In genomic region chr7:14196555-14196954, GRCh38 we compare ENCODE assay signal across 21 cellular contexts.
DNase-seq lines count a peak whose midpoint lies in the region; ATAC-seq, FAIRE-seq and TF ChIP-seq lines count a peak whose summit lies in the region.
"Had no signal": no experiment of that assay in that cellular context is flagged by ENCODE, and none has a peak within 500 bp of the region (broad histone marks: within the 10 kb centered on the region; RNA-seq: fewer than 3 reads in every experiment).

No MANE protein-coding gene starts in this region.

- H4K20me1 ChIP-seq in astrocyte (ENCODE audit: insufficient read depth, low read length) = no peaks in the 10 kb centered on the region

- H3K4me1 Mint-ChIP-seq in astrocyte (ENCODE audit: low read depth, unreplicated experiment) = peaks cover 19% of the 10 kb centered on the region
- H3K4me1 Mint-ChIP-seq: activated CD4-positive, alpha-beta T cell treated with anti-CD3 and anti-CD28 coated beads, Interleukin-2, amount 10 ng/mL, durations not matched to agents 7 days and 5 days; CD4-positive, alpha-beta memory T cell; memory B cell; stimulated activated memory B cell treated with anti-CD40 and anti-IgM and Interleukin-4, amounts not matched to agents 10 μg/mL and 1 μg/mL and 100 μg/mL, for 72 hours had no signal

- no peaks in the 10 kb centered on the region for H3K36me3 ChIP-seq in heart right ventricle
- no peaks in the 10 kb centered on the region for H3K36me3 ChIP-seq in astrocyte (ENCODE audit: insufficient read depth, low read length)
- H3K36me3 ChIP-seq: ascending aorta, tibial artery had no signal

- H3K36me3 Mint-ChIP-seq in astrocyte (ENCODE audit: low read depth, unreplicated experiment) = no peaks in the 10 kb centered on the region
- H3K36me3 Mint-ChIP-seq: CD4-positive, alpha-beta memory T cell; memory B cell; natural killer cell treated with Interleukin-12 subunit alpha and Interleukin-12 subunit beta and Interleukin-15 and Interleukin-18, amount 100 ng/mL, for 72 hours; stimulated activated memory B cell treated with anti-CD40 and anti-IgM and Interleukin-4, amounts not matched to agents 10 μg/mL and 1 μg/mL and 100 μg/mL, for 72 hours had no signal

- H3K4me3 ChIP-seq in heart right ventricle (peak overlapping the region in 3 of 10 donors; percentile 1 to 19 (median 5)), right cardiac atrium (ENCODE audit: low read length) (no peak overlapping the region), astrocyte (ENCODE audit: insufficient read depth, low read depth, low read length) (no peak overlapping the region)
- H3K4me3 ChIP-seq: ascending aorta, tibial artery had no signal

- H3K79me2 ChIP-seq in astrocyte (ENCODE audit: insufficient read depth, low read length) = no peaks in the 10 kb centered on the region

- H3K27me3 Mint-ChIP-seq in astrocyte (ENCODE audit: low read depth, unreplicated experiment) = no peaks in the 10 kb centered on the region
- H3K27me3 Mint-ChIP-seq: activated CD4-positive, alpha-beta T cell treated with anti-CD3 and anti-CD28 coated beads, Interleukin-2, amount 10 ng/mL, durations not matched to agents 7 days and 5 days; memory B cell; natural killer cell treated with Interleukin-12 subunit alpha and Interleukin-12 subunit beta and Interleukin-15 and Interleukin-18, amount 100 ng/mL, for 72 hours; progenitor cell of endocrine pancreas; stimulated activated memory B cell treated with anti-CD40 and anti-IgM and Interleukin-4, amounts not matched to agents 10 μg/mL and 1 μg/mL and 100 μg/mL, for 72 hours had no signal

- H3K9ac ChIP-seq in astrocyte (ENCODE audit: low read length) = no peak overlapping the region

- no peak overlapping the region for H2AFZ ChIP-seq in astrocyte (ENCODE audit: low read depth, low read length)

- 50 to 61% methylated on average over 2 of the region's 2 CpGs for WGBS in heart right ventricle, 2 donors
- WGBS in right cardiac atrium = 43% methylated on average over 2 of the region's 2 CpGs

- no peaks in the 10 kb centered on the region for H3K9me3 Mint-ChIP-seq in astrocyte (ENCODE audit: unreplicated experiment)

- no peak for ATAC-seq in heart right ventricle
- ATAC-seq in right cardiac atrium = no peak
- ATAC-seq in foreskin keratinocyte = peak; percentile 80
- no peak for ATAC-seq in HG03439 (IDR thresholded peaks at IDR 0.05; ENCODE audit: unreplicated experiment)
- ATAC-seq: natural killer cell treated with Interleukin-12 subunit alpha and Interleukin-12 subunit beta and Interleukin-15 and Interleukin-18, amount 100 ng/mL, for 72 hours; stimulated activated memory B cell treated with anti-CD40 and anti-IgM and Interleukin-4, amounts not matched to agents 10 μg/mL and 1 μg/mL and 100 μg/mL, for 72 hours had no signal

- no peaks in the 10 kb centered on the region for H3K27me3 ChIP-seq in heart right ventricle
- no peaks in the 10 kb centered on the region for H3K27me3 ChIP-seq in right cardiac atrium (ENCODE audit: control insufficient read depth, insufficient read depth)
- no peaks in the 10 kb centered on the region for H3K27me3 ChIP-seq in astrocyte (ENCODE audit: insufficient read depth, low read length)
- H3K27me3 ChIP-seq in foreskin keratinocyte = no peaks in the 10 kb centered on the region
- H3K27me3 ChIP-seq: ascending aorta, tibial artery had no signal

- TF ChIP-seq CTCF in heart right ventricle (IDR thresholded peaks at IDR 0.05) (no peak), astrocyte (IDR thresholded peaks at IDR 0.05; ENCODE audit: insufficient read depth, low read depth, low read length) (no peak), foreskin keratinocyte (conservative IDR thresholded peaks at IDR 0.05) (no peak)

- H3K9me3 ChIP-seq in heart right ventricle (peaks cover 0 to 26% (median 5%) of the 10 kb centered on the region in 11 donors), right cardiac atrium (ENCODE audit: control insufficient read depth, low read length) (no peaks in the 10 kb centered on the region), astrocyte (ENCODE audit: insufficient read depth, low read depth, low read length) (no peaks in the 10 kb centered on the region)
- H3K9me3 ChIP-seq: ascending aorta had no signal

- H3K4me1 ChIP-seq in heart right ventricle (peaks cover 2 to 27% (median 18%) of the 10 kb centered on the region in 9 donors), right cardiac atrium (ENCODE audit: control insufficient read depth, insufficient read depth, low read length) (no peaks in the 10 kb centered on the region), astrocyte (ENCODE audit: insufficient read depth, low read length) (peaks cover 5% of the 10 kb centered on the region), foreskin keratinocyte (peaks cover 14% of the 10 kb centered on the region)
- H3K4me1 ChIP-seq: ascending aorta had no signal

- DNase-seq in heart right ventricle (no peak), right cardiac atrium (no peak), astrocyte (ENCODE audit: low read depth) (no peak), foreskin keratinocyte (peak; percentile 54 to 80), pons (ENCODE audit: low spot score) (no peak), NCI-H748 (lab: John Stamatoyannopoulos, UW; ENCODE audit: unreplicated experiment) (no peak)
- no peak for DNase-seq in activated effector memory CD4-positive, alpha-beta T cell treated with anti-CD3 and anti-CD28 coated beads, Interleukin-2, amount 50 U/mL, for 16 hours
- DNase-seq: activated CD4-positive, alpha-beta T cell treated with anti-CD3 and anti-CD28 coated beads, Interleukin-2, amount 10 ng/mL, durations not matched to agents 7 days and 5 days; activated naive CD4-positive, alpha-beta T cell treated with Interleukin-2 at 50 U/mL for 16 hours; CD4-positive, alpha-beta memory T cell; NCI-H1417 treated with DMSO at 0.1 percent for 48 hours; tibial artery had no signal

- intact Hi-C loops in heart right ventricle (cut with DNase I) = loop anchor here in 3 of 10 donors (5.0 to 10.0 kb wide), 3 partner anchors 204 to 258 kb away; partner anchors contain the start of gene ETV1 (in 1 of the 3)
- intact Hi-C loops in right cardiac atrium (cut with DNase I) = loop anchor here in 1 of 4 donors (10.0 kb wide), 1 partner anchor 58 kb away; no protein-coding TSS in a partner anchor

- FAIRE-seq in astrocyte (lab: Jason Lieb, UNC) = no peak
- FAIRE-seq: endothelial cell of umbilical vein, GM12892, HTR-8/SVneo had no signal

- peak overlapping the region; percentile 17 for H3K4me2 ChIP-seq in astrocyte (ENCODE audit: low read length)

- H3K27ac Mint-ChIP-seq in astrocyte (ENCODE audit: unreplicated experiment) = peak overlapping the region; percentile 67
- H3K27ac Mint-ChIP-seq: activated CD4-positive, alpha-beta T cell treated with anti-CD3 and anti-CD28 coated beads, Interleukin-2, amount 10 ng/mL, durations not matched to agents 7 days and 5 days; CD4-positive, alpha-beta memory T cell; memory B cell; natural killer cell treated with Interleukin-12 subunit alpha and Interleukin-12 subunit beta and Interleukin-15 and Interleukin-18, amount 100 ng/mL, for 72 hours; progenitor cell of endocrine pancreas; stimulated activated memory B cell treated with anti-CD40 and anti-IgM and Interleukin-4, amounts not matched to agents 10 μg/mL and 1 μg/mL and 100 μg/mL, for 72 hours had no signal

- H3K4me3 Mint-ChIP-seq in astrocyte (ENCODE audit: unreplicated experiment) = no peak overlapping the region
- H3K4me3 Mint-ChIP-seq: activated CD4-positive, alpha-beta T cell treated with anti-CD3 and anti-CD28 coated beads, Interleukin-2, amount 10 ng/mL, durations not matched to agents 7 days and 5 days; CD4-positive, alpha-beta memory T cell; memory B cell; natural killer cell treated with Interleukin-12 subunit alpha and Interleukin-12 subunit beta and Interleukin-15 and Interleukin-18, amount 100 ng/mL, for 72 hours; stimulated activated memory B cell treated with anti-CD40 and anti-IgM and Interleukin-4, amounts not matched to agents 10 μg/mL and 1 μg/mL and 100 μg/mL, for 72 hours had no signal

- H3K27ac ChIP-seq in heart right ventricle (peak overlapping the region in 7 of 10 donors; percentile 28 to 59 (median 44)), right cardiac atrium (ENCODE audit: low read length) (no peak overlapping the region), astrocyte (ENCODE audit: low read depth, low read length) (no peak overlapping the region), foreskin keratinocyte (no peak overlapping the region)
- H3K27ac ChIP-seq: ascending aorta, tibial artery had no signal

Comparison
In these comparisons a context has a peak if more than half of its experiments do, and no peak if none do; other contexts are left out.
1. H3K27ac ChIP-seq: peak in heart right ventricle (7 of 10); none in right cardiac atrium (single experiment), astrocyte (single experiment) and foreskin keratinocyte (single experiment).
2. DNase-seq: peak in foreskin keratinocyte (2 of 2); none in heart right ventricle (0 of 2), right cardiac atrium (0 of 3), astrocyte (single experiment), pons (single experiment), NCI-H748 (single experiment) and activated effector memory CD4-positive, alpha-beta T cell treated with anti-CD3 and anti-CD28 coated beads, Interleukin-2, amount 50 U/mL, for 16 hours (single experiment).